Comparison of ENCODE assay signal across 11 cellular contexts in the genomic region with DNA sequence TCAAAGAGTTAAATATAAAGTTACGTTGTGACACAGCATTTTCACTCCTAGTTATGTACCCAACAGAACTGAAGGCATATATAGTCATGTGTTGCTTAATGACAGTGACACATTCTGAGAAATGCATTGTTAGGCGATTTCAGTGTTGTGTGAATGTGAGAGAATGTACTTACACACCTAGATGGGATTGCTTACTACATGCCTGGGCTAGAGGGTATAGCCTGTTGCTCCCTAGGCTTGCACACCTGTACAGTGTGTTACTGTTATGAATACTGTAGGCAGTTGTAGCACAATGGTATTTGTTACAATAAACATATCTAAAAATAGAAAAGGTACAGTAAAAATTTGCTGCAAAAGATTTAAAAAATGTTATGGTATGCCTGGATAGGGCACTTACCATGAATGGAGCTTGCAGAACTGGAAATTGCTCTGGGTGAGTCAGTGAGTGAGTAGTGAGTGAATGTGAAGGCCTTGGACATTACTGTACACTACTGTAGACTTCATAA.
DNase-seq lines count a peak whose midpoint lies in the region; ATAC-seq and TF ChIP-seq lines count a peak whose summit lies in the region.
"Had no signal": no experiment of that assay in that cellular context is flagged by ENCODE, and none has a peak within 500 bp of the region (broad histone marks: within the 10 kb centered on the region; RNA-seq: fewer than 3 reads in every experiment).

No MANE protein-coding gene starts in this region.

- POLR2A ChIA-PET in activated CD8-positive, alpha-beta T cell treated with anti-CD3 and anti-CD28 coated beads for 36 hours (lab: Charles Lee): interaction anchor here (0.8 kb wide), 1 partner anchor 49 kb away, joined by 4 read pairs; no protein-coding TSS in a partner anchor
- POLR2A ChIA-PET in activated CD8-positive, alpha-beta T cell treated with anti-CD3 and anti-CD28 coated beads, Interleukin-2, amount 10 ng/mL, durations not matched to agents 7 days and 5 days (lab: Charles Lee): no interaction called here

- H3K4me3 Mint-ChIP-seq in activated CD8-positive, alpha-beta T cell treated with anti-CD3 and anti-CD28 coated beads for 36 hours: no peak overlapping the region
- H3K4me3 Mint-ChIP-seq in activated CD8-positive, alpha-beta T cell treated with anti-CD3 and anti-CD28 coated beads, Interleukin-2, amount 10 ng/mL, durations not matched to agents 7 days and 5 days: no peak overlapping the region
- H3K4me3 Mint-ChIP-seq in activated T-helper 17 cell treated with anti-CD3 and anti-CD28 coated beads, Interleukin-2, amount 50 U/mL, for 72 hours: no peak overlapping the region
- H3K4me3 Mint-ChIP-seq in stimulated activated effector memory CD8-positive, alpha-beta T cell treated with anti-CD3 and anti-CD28 coated beads, Interleukin-12 subunit alpha, Interleukin-12 subunit beta, amount 100 ng/mL, for 72 hours: no peak overlapping the region

- no peak for TF ChIP-seq CTCF in activated CD8-positive, alpha-beta T cell treated with anti-CD3 and anti-CD28 coated beads for 36 hours (IDR thresholded peaks at IDR 0.05)

- intact Hi-C loops in activated CD8-positive, alpha-beta T cell treated with anti-CD3 and anti-CD28 coated beads for 36 hours (cut with micrococcal nuclease): no loop called here

- peak; percentile 49 for ATAC-seq in activated CD8-positive, alpha-beta T cell treated with anti-CD3 and anti-CD28 coated beads for 36 hours
- no peak for ATAC-seq in activated CD8-positive, alpha-beta T cell treated with anti-CD3 and anti-CD28 coated beads, Interleukin-2, amount 10 ng/mL, durations not matched to agents 7 days and 5 days
- ATAC-seq in HG03378 (IDR thresholded peaks at IDR 0.05; ENCODE audit: unreplicated experiment): peak; percentile 80
- peak; percentile 88 for ATAC-seq in activated T-helper 17 cell treated with anti-CD3 and anti-CD28 coated beads, Interleukin-2, amount 50 U/mL, for 72 hours (replicated peaks)
- peak; percentile 84 for ATAC-seq in stimulated activated effector memory CD8-positive, alpha-beta T cell treated with anti-CD3 and anti-CD28 coated beads, Interleukin-12 subunit alpha, Interleukin-12 subunit beta, amount 100 ng/mL, for 72 hours
- ATAC-seq in HG03045 (IDR thresholded peaks at IDR 0.05; ENCODE audit: unreplicated experiment): no peak

- CTCF ChIA-PET in activated CD8-positive, alpha-beta T cell treated with anti-CD3 and anti-CD28 coated beads for 36 hours (lab: Charles Lee): no interaction called here
- CTCF ChIA-PET in activated CD8-positive, alpha-beta T cell treated with anti-CD3 and anti-CD28 coated beads, Interleukin-2, amount 10 ng/mL, durations not matched to agents 7 days and 5 days (lab: Charles Lee): no interaction called here

- H3K27me3 Mint-ChIP-seq in activated CD8-positive, alpha-beta T cell treated with anti-CD3 and anti-CD28 coated beads for 36 hours: no peaks in the 10 kb centered on the region
- no peaks in the 10 kb centered on the region for H3K27me3 Mint-ChIP-seq in activated CD8-positive, alpha-beta T cell treated with anti-CD3 and anti-CD28 coated beads, Interleukin-2, amount 10 ng/mL, durations not matched to agents 7 days and 5 days (ENCODE audit: low read depth)
- H3K27me3 Mint-ChIP-seq in activated T-helper 17 cell treated with anti-CD3 and anti-CD28 coated beads, Interleukin-2, amount 50 U/mL, for 72 hours: no peaks in the 10 kb centered on the region

- DNase-seq in activated CD8-positive, alpha-beta T cell treated with anti-CD3 and anti-CD28 coated beads for 36 hours: no peak
- no peak for DNase-seq in activated CD8-positive, alpha-beta T cell treated with anti-CD3 and anti-CD28 coated beads, Interleukin-2, amount 10 ng/mL, durations not matched to agents 7 days and 5 days
- DNase-seq in stimulated activated effector memory CD8-positive, alpha-beta T cell treated with anti-CD3 and anti-CD28 coated beads, Interleukin-12 subunit alpha, Interleukin-12 subunit beta, amount 100 ng/mL, for 72 hours (ENCODE audit: low spot score in 2 of 2): no peak
- no peak for DNase-seq in nucleus accumbens (lab: John Stamatoyannopoulos, UW)
- DNase-seq in GF-D8 (lab: John Stamatoyannopoulos, UW): no peak
- DNase-seq: heart left ventricle, NCI-H510A treated with DMSO at 0.1 percent for 48 hours, transverse colon had no signal

- no peaks in the 10 kb centered on the region for H3K4me1 Mint-ChIP-seq in activated CD8-positive, alpha-beta T cell treated with anti-CD3 and anti-CD28 coated beads for 36 hours (ENCODE audit: low read depth)
- H3K4me1 Mint-ChIP-seq in activated CD8-positive, alpha-beta T cell treated with anti-CD3 and anti-CD28 coated beads, Interleukin-2, amount 10 ng/mL, durations not matched to agents 7 days and 5 days (ENCODE audit: low read depth): peaks cover 2% of the 10 kb centered on the region
- H3K4me1 Mint-ChIP-seq in activated T-helper 17 cell treated with anti-CD3 and anti-CD28 coated beads, Interleukin-2, amount 50 U/mL, for 72 hours: peaks cover 6% of the 10 kb centered on the region
- H3K4me1 Mint-ChIP-seq in stimulated activated effector memory CD8-positive, alpha-beta T cell treated with anti-CD3 and anti-CD28 coated beads, Interleukin-12 subunit alpha, Interleukin-12 subunit beta, amount 100 ng/mL, for 72 hours: no peaks in the 10 kb centered on the region

- no peak overlapping the region for H3K27ac Mint-ChIP-seq in activated CD8-positive, alpha-beta T cell treated with anti-CD3 and anti-CD28 coated beads for 36 hours
- H3K27ac Mint-ChIP-seq in activated CD8-positive, alpha-beta T cell treated with anti-CD3 and anti-CD28 coated beads, Interleukin-2, amount 10 ng/mL, durations not matched to agents 7 days and 5 days: no peak overlapping the region
- H3K27ac Mint-ChIP-seq in activated T-helper 17 cell treated with anti-CD3 and anti-CD28 coated beads, Interleukin-2, amount 50 U/mL, for 72 hours: no peak overlapping the region
- H3K27ac Mint-ChIP-seq in stimulated activated effector memory CD8-positive, alpha-beta T cell treated with anti-CD3 and anti-CD28 coated beads, Interleukin-12 subunit alpha, Interleukin-12 subunit beta, amount 100 ng/mL, for 72 hours: no peak overlapping the region

- H3K36me3 Mint-ChIP-seq in activated CD8-positive, alpha-beta T cell treated with anti-CD3 and anti-CD28 coated beads for 36 hours (ENCODE audit: low read depth): no peaks in the 10 kb centered on the region
- H3K36me3 Mint-ChIP-seq in activated CD8-positive, alpha-beta T cell treated with anti-CD3 and anti-CD28 coated beads, Interleukin-2, amount 10 ng/mL, durations not matched to agents 7 days and 5 days (ENCODE audit: low read depth): peaks cover 3% of the 10 kb centered on the region
- H3K36me3 Mint-ChIP-seq in activated T-helper 17 cell treated with anti-CD3 and anti-CD28 coated beads, Interleukin-2, amount 50 U/mL, for 72 hours (ENCODE audit: low read depth): peaks cover 7% of the 10 kb centered on the region
- H3K36me3 Mint-ChIP-seq in stimulated activated effector memory CD8-positive, alpha-beta T cell treated with anti-CD3 and anti-CD28 coated beads, Interleukin-12 subunit alpha, Interleukin-12 subunit beta, amount 100 ng/mL, for 72 hours: no peaks in the 10 kb centered on the region

- no peaks in the 10 kb centered on the region for H3K9me3 Mint-ChIP-seq in activated CD8-positive, alpha-beta T cell treated with anti-CD3 and anti-CD28 coated beads for 36 hours
- H3K9me3 Mint-ChIP-seq in activated CD8-positive, alpha-beta T cell treated with anti-CD3 and anti-CD28 coated beads, Interleukin-2, amount 10 ng/mL, durations not matched to agents 7 days and 5 days (ENCODE audit: insufficient read depth): no peaks in the 10 kb centered on the region
- no peaks in the 10 kb centered on the region for H3K9me3 Mint-ChIP-seq in activated T-helper 17 cell treated with anti-CD3 and anti-CD28 coated beads, Interleukin-2, amount 50 U/mL, for 72 hours
- H3K9me3 Mint-ChIP-seq in stimulated activated effector memory CD8-positive, alpha-beta T cell treated with anti-CD3 and anti-CD28 coated beads, Interleukin-12 subunit alpha, Interleukin-12 subunit beta, amount 100 ng/mL, for 72 hours: no peaks in the 10 kb centered on the region

Comparison
In these comparisons a context has a peak if more than half of its experiments do, and no peak if none do; other contexts are left out.
1. ATAC-seq: peak in activated CD8-positive, alpha-beta T cell treated with anti-CD3 and anti-CD28 coated beads for 36 hours (single experiment), HG03378 (single experiment), activated T-helper 17 cell treated with anti-CD3 and anti-CD28 coated beads, Interleukin-2, amount 50 U/mL, for 72 hours (single experiment) and stimulated activated effector memory CD8-positive, alpha-beta T cell treated with anti-CD3 and anti-CD28 coated beads, Interleukin-12 subunit alpha, Interleukin-12 subunit beta, amount 100 ng/mL, for 72 hours (single experiment); none in activated CD8-positive, alpha-beta T cell treated with anti-CD3 and anti-CD28 coated beads, Interleukin-2, amount 10 ng/mL, durations not matched to agents 7 days and 5 days (single experiment) and HG03045 (single experiment).